Comparison of ENCODE assay signal across 8 cellular contexts in genomic region chr22:29267858-29268510, GRCh38. TPM values are rescaled to one million over a fixed set of nuclear protein-coding genes. Genes with fewer than 3 reads are reported as not detected.
A peak's percentile ranks its signal among the peaks of the same experiment; 100 is the strongest.
DNase-seq lines count a peak whose midpoint lies in the region; ATAC-seq and TF ChIP-seq lines count a peak whose summit lies in the region.

EWSR1 (plus strand) TSS chr22:29268268; CDS start chr22:29268337, 69 bp downstream.
RHBDD3 (minus strand) TSS chr22:29267981; CDS start chr22:29265626, 2,355 bp downstream.

- ATAC-seq in GM21515 (IDR thresholded peaks at IDR 0.05; ENCODE audit: unreplicated experiment) = peak; percentile 84

- intact Hi-C loops in Calu3 (cut with micrococcal nuclease; ENCODE audit: unreplicated experiment) = no loop called here

- H3K4me3 ChIP-seq in OCI-LY1 (ENCODE audit: low read depth, low read length, poor library complexity, severe bottlenecking) = peak within 1 kb of the TSS; percentile 97

- H4K20me1 ChIP-seq in OCI-LY1 (ENCODE audit: insufficient read depth, low read length) = no peaks in the 10 kb centered on the region

- peak within 1 kb of the TSS; percentile 96 for H3K4me2 ChIP-seq in OCI-LY1 (ENCODE audit: low read length)

- H3K9me3 Mint-ChIP-seq in Calu3 (ENCODE audit: low read depth, unreplicated experiment) = no peaks in the 10 kb centered on the region
- H3K9me3 Mint-ChIP-seq in endothelial cell (ENCODE audit: unreplicated experiment) = no peaks in the 10 kb centered on the region
- H3K9me3 Mint-ChIP-seq in mesothelial cell of epicardium = no peaks in the 10 kb centered on the region

- no peaks in the 10 kb centered on the region for H3K27me3 Mint-ChIP-seq in Calu3 (ENCODE audit: unreplicated experiment)
- peaks cover 17% of the 10 kb centered on the region for H3K27me3 Mint-ChIP-seq in endothelial cell (ENCODE audit: unreplicated experiment)
- H3K27me3 Mint-ChIP-seq in mesothelial cell of epicardium (ENCODE audit: low read depth) = no peaks in the 10 kb centered on the region

- H3K4me3 Mint-ChIP-seq in Calu3 (ENCODE audit: low read depth, unreplicated experiment) = peak within 1 kb of the TSS; percentile 94
- peak within 1 kb of the TSS; percentile 100 for H3K4me3 Mint-ChIP-seq in endothelial cell (ENCODE audit: unreplicated experiment)
- peak within 1 kb of the TSS; percentile 92 for H3K4me3 Mint-ChIP-seq in mesothelial cell of epicardium

- H3K27me3 ChIP-seq in OCI-LY1 (ENCODE audit: insufficient read depth, low read length) = no peaks in the 10 kb centered on the region

- H3K27ac ChIP-seq in OCI-LY1 (ENCODE audit: low read depth, low read length, poor library complexity, severe bottlenecking) = peak within 1 kb of the TSS; percentile 82

- H3K27ac Mint-ChIP-seq in Calu3 (ENCODE audit: unreplicated experiment) = peak within 1 kb of the TSS; percentile 100
- peak within 1 kb of the TSS; percentile 100 for H3K27ac Mint-ChIP-seq in endothelial cell (ENCODE audit: unreplicated experiment)
- peak within 1 kb of the TSS; percentile 99 for H3K27ac Mint-ChIP-seq in mesothelial cell of epicardium

- TF ChIP-seq CTCF in Calu3 (IDR thresholded peaks at IDR 0.05; ENCODE audit: unreplicated experiment) (no peak), OCI-LY1 (IDR thresholded peaks at IDR 0.05; ENCODE audit: low read length) (no peak), endothelial cell (IDR thresholded peaks at IDR 0.05; ENCODE audit: unreplicated experiment) (no peak), mesothelial cell of epicardium (IDR thresholded peaks at IDR 0.05; ENCODE audit: unreplicated experiment) (no peak)

- H3K4me1 ChIP-seq in OCI-LY1 (ENCODE audit: insufficient read depth, low read length, severe bottlenecking) = peaks cover 39% of the 10 kb centered on the region

- peaks cover 70% of the 10 kb centered on the region for H3K36me3 ChIP-seq in OCI-LY1 (ENCODE audit: insufficient read depth, low read length)

- H2AFZ ChIP-seq in OCI-LY1 (ENCODE audit: low read length) = no peak within 1 kb of the TSS

- H3K9me2 ChIP-seq in OCI-LY1 (ENCODE audit: low read depth, low read length) = no peaks in the 10 kb centered on the region

- H3K9me3 ChIP-seq in OCI-LY1 (ENCODE audit: low read length) = no peaks in the 10 kb centered on the region

- H3K4me1 Mint-ChIP-seq in Calu3 (ENCODE audit: low read depth, unreplicated experiment) (peaks cover 34% of the 10 kb centered on the region), endothelial cell (ENCODE audit: unreplicated experiment) (peaks cover 46% of the 10 kb centered on the region), mesothelial cell of epicardium (peaks cover 49% of the 10 kb centered on the region)

- no TSS peak for BruUV-seq in Calu3 (replicated peaks; lab: Mats Ljungman, UMichigan)

- H3K79me2 ChIP-seq in OCI-LY1 (ENCODE audit: insufficient read depth, low read length) = peaks cover 56% of the 10 kb centered on the region

- CTCF ChIA-PET in Calu3 (lab: Charles Lee) = interaction anchor here (0.6 kb wide), 1 partner anchor 504 kb away, joined by 3 read pairs; no protein-coding TSS in a partner anchor

- H3K36me3 Mint-ChIP-seq in Calu3 (ENCODE audit: insufficient read depth, unreplicated experiment) (peaks cover 71% of the 10 kb centered on the region), endothelial cell (ENCODE audit: low read depth, unreplicated experiment) (peaks cover 34% of the 10 kb centered on the region), mesothelial cell of epicardium (peaks cover 2% of the 10 kb centered on the region)

- H3K9ac ChIP-seq in OCI-LY1 (ENCODE audit: low read length) = peak within 1 kb of the TSS; percentile 98

- DNase-seq in Calu3 = peak; percentile 97
- DNase-seq in HuH-7 (ENCODE audit: low spot score) = peak; percentile 99
- peak; percentile 96 for DNase-seq in activated CD8-positive, alpha-beta memory T cell treated with anti-CD3 and anti-CD28 coated beads, Interleukin-2, amount 50 U/mL, for 4 hours
- peak; percentile 97 for DNase-seq in endothelial cell (ENCODE audit: low spot score)
- DNase-seq in mesothelial cell of epicardium (ENCODE audit: low spot score in 2 of 2, unreplicated experiment in 2 of 2) = peak; percentile 89 to 98
- DNase-seq in stimulated activated CD8-positive, alpha-beta memory T cell treated with anti-CD3 and anti-CD28 coated beads, Interleukin-15, amount 100 ng/mL, for 4 hours (ENCODE audit: low read depth in 2 of 2) = peak; percentile 90

- H3F3A ChIP-seq in OCI-LY1 (ENCODE audit: insufficient read depth, low read length) = no peaks in the 10 kb centered on the region

RNA-seq across cellular contexts. Expression of gene EWSR1, which starts in this region (rescaled TPM):
- 368 and 374 TPM in 2 replicates for total RNA-seq in Calu3 (2022)
- 307 TPM for total RNA-seq in endothelial cell (ENCODE audit: unreplicated experiment)
- total RNA-seq in mesothelial cell of epicardium = 364 to 381 TPM (median 379 TPM) in 3 replicates

RNA-seq across cellular contexts. Expression of gene RHBDD3, which starts in this region (rescaled TPM):
- total RNA-seq in Calu3 (2022) (51.5 and 51.7 TPM in 2 replicates), endothelial cell (ENCODE audit: unreplicated experiment) (56.5 TPM), mesothelial cell of epicardium (55.9 to 59.6 TPM (median 58.0 TPM) in 3 replicates)

Comparison
In these comparisons a context has a peak if more than half of its experiments do, and no peak if none do; other contexts are left out.
1. Peak in every context shown above with its lines: DNase-seq, ATAC-seq, H3K4me3 ChIP-seq and H3K27ac ChIP-seq.